14 cellular contexts compared by ENCODE assay signal in genomic region chr13:109000207-109000606, GRCh38.
A peak's percentile ranks its signal among the peaks of the same experiment; 100 is the strongest.
DNase-seq lines count a peak whose midpoint lies in the region; TF ChIP-seq lines count a peak whose summit lies in the region.
"Had no signal": no experiment of that assay in that cellular context is flagged by ENCODE, and none has a peak within 500 bp of the region (broad histone marks: within the 10 kb centered on the region; RNA-seq: fewer than 3 reads in every experiment).

No MANE protein-coding gene starts in this region.

- peaks cover 6% of the 10 kb centered on the region for H3K4me1 Mint-ChIP-seq in nephron progenitor cell
- H3K4me1 Mint-ChIP-seq: CD8-positive, alpha-beta memory T cell; GM23338 had no signal

- DNase-seq in NB4 (ENCODE audit: low read depth), result peak; percentile 88
- DNase-seq in NCI-H524 treated with DMSO at 0.1 percent for 48 hours (lab: John Stamatoyannopoulos, UW), result peak; percentile 58
- DNase-seq in nephron progenitor cell, result peak; percentile 10
- DNase-seq in AML-193 (lab: John Stamatoyannopoulos, UW), result no peak
- no peak for DNase-seq in NCI-H2081 treated with DMSO at 0.1 percent for 48 hours (lab: John Stamatoyannopoulos, UW)
- no peak for DNase-seq in COLO829 (ENCODE audit: low spot score)
- DNase-seq: CD8-positive, alpha-beta memory T cell; DMS79; H7; IMR-90 had no signal

- TF ChIP-seq CTCF in NB4 (IDR thresholded peaks at IDR 0.05; ENCODE audit: low read depth, low read length) (no peak), nephron progenitor cell (IDR thresholded peaks at IDR 0.05) (no peak)

- no peaks in the 10 kb centered on the region for H3K9me3 Mint-ChIP-seq in nephron progenitor cell
- H3K9me3 Mint-ChIP-seq: CD8-positive, alpha-beta memory T cell; GM23338 had no signal

- H3K4me3 Mint-ChIP-seq in nephron progenitor cell, result no peak overlapping the region
- H3K4me3 Mint-ChIP-seq: CD8-positive, alpha-beta memory T cell; GM23338 had no signal

- no peaks in the 10 kb centered on the region for H3K27me3 Mint-ChIP-seq in nephron progenitor cell (ENCODE audit: low read depth, poor library complexity)
- H3K27me3 Mint-ChIP-seq: CD8-positive, alpha-beta memory T cell had no signal

- H3K36me3 Mint-ChIP-seq in nephron progenitor cell (ENCODE audit: low read depth), result no peaks in the 10 kb centered on the region
- H3K36me3 Mint-ChIP-seq: CD8-positive, alpha-beta memory T cell had no signal

- no peak for TF ChIP-seq POLR2A in NB4 (IDR thresholded peaks at IDR 0.05; ENCODE audit: extremely low read depth, insufficient read length)

- H3K4me3 ChIP-seq in NB4 (ENCODE audit: low read depth, low read length), result no peak overlapping the region
- H3K4me3 ChIP-seq: A549, BLaER1, GM12878, GM23338 had no signal

- no peak overlapping the region for H3K27ac Mint-ChIP-seq in nephron progenitor cell
- H3K27ac Mint-ChIP-seq: CD8-positive, alpha-beta memory T cell; GM23338 had no signal

Comparison
In these comparisons a context has a peak if more than half of its experiments do, and no peak if none do; other contexts are left out.
1. DNase-seq: peak in NB4 (single experiment), NCI-H524 treated with DMSO at 0.1 percent for 48 hours (single experiment) and nephron progenitor cell (single experiment); none in AML-193 (0 of 2), NCI-H2081 treated with DMSO at 0.1 percent for 48 hours (single experiment) and COLO829 (single experiment).